15 cellular contexts compared by ENCODE assay signal in the genomic region with DNA sequence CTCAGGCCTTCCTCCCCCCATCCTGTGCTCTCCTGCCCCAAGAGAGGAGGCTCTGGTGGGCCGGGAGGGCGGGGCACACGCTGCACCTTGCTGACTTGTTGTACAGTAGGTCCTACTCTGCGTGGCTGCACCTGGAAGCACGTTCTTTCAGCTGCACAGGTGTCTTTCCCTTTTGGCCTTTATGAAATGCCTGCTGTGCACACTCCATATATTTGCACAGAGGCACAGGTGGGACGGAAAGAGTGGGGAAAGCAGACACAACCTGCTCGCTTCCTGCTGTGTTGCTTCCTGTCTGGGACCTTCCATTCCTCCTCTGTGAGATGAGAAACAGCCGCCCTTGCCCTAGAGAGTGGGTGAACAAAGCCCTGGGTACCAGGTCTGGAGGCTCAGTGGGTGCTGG. TPM values are rescaled to one million over a fixed set of nuclear protein-coding genes. Genes with fewer than 3 reads are reported as not detected.
DNase-seq lines count a peak whose midpoint lies in the region; ATAC-seq, FAIRE-seq and TF ChIP-seq lines count a peak whose summit lies in the region.
"Had no signal": no experiment of that assay in that cellular context is flagged by ENCODE, and none has a peak within 500 bp of the region (broad histone marks: within the 10 kb centered on the region; RNA-seq: fewer than 3 reads in every experiment).

No MANE protein-coding gene starts in this region.

- DNase-seq in COLO668 (lab: John Stamatoyannopoulos, UW; ENCODE audit: unreplicated experiment) = peak; percentile 88
- DNase-seq in Jurkat, Clone E6-1 (ENCODE audit: low read depth, low spot score) = peak; percentile 69
- DNase-seq in NCI-H510A (lab: John Stamatoyannopoulos, UW) = peak; percentile 91
- DNase-seq in astrocyte (ENCODE audit: low read depth) = no peak
- DNase-seq in GM13977 (ENCODE audit: low spot score) = no peak
- no peak for DNase-seq in UCSD-AML1 (lab: John Stamatoyannopoulos, UW; ENCODE audit: unreplicated experiment)
- no peak for DNase-seq in heart right ventricle
- DNase-seq: Caco-2; H9; NCI-H524 treated with DMSO at 0.1 percent for 48 hours; SIG-M5; stimulated activated CD4-positive, alpha-beta T cell treated with anti-CD3 and anti-CD28 coated beads, Interleukin-4, amount 100 ng/mL, for 24 hours had no signal

- no peaks in the 10 kb centered on the region for H3K9me3 Mint-ChIP-seq in astrocyte (ENCODE audit: unreplicated experiment)
- H3K9me3 Mint-ChIP-seq: H9 had no signal

- 87 to 88% methylated on average over 8 of the region's 8 CpGs for WGBS in heart right ventricle, 2 donors

- H3K9me3 ChIP-seq in astrocyte (ENCODE audit: insufficient read depth, low read depth, low read length) = no peaks in the 10 kb centered on the region
- H3K9me3 ChIP-seq in heart right ventricle = no peaks in the 10 kb centered on the region
- H3K9me3 ChIP-seq: Caco-2 had no signal

- H4K20me1 ChIP-seq in astrocyte (ENCODE audit: insufficient read depth, low read length) = peaks cover 23% of the 10 kb centered on the region

- H3K4me2 ChIP-seq in astrocyte (ENCODE audit: low read length) = peak overlapping the region; percentile 55

- H2AFZ ChIP-seq in astrocyte (ENCODE audit: low read depth, low read length) = no peak overlapping the region

- H3K4me1 ChIP-seq in astrocyte (ENCODE audit: insufficient read depth, low read length) (peaks cover 20% of the 10 kb centered on the region), heart right ventricle (peaks cover 0 to 24% (median 12%) of the 10 kb centered on the region in 9 donors)
- H3K4me1 ChIP-seq: Caco-2 had no signal

- no peak for FAIRE-seq in astrocyte (lab: Jason Lieb, UNC)
- FAIRE-seq: HepG2 had no signal

- H3K4me3 Mint-ChIP-seq in astrocyte (ENCODE audit: unreplicated experiment) = no peak overlapping the region
- H3K4me3 Mint-ChIP-seq: H9 had no signal

- in situ Hi-C loops in GM13977 (cut with MboI; ENCODE audit: low pct_unique_long_range_greater_than_20kb, low sequenced_read_pairs, unreplicated experiment) = no loop called here

- no peak overlapping the region for H3K27ac Mint-ChIP-seq in astrocyte (ENCODE audit: unreplicated experiment)

- no peak overlapping the region for H3K4me3 ChIP-seq in Jurkat, Clone E6-1 (ENCODE audit: low read length)
- H3K4me3 ChIP-seq in astrocyte (ENCODE audit: insufficient read depth, low read depth, low read length) (no peak overlapping the region), heart right ventricle (no peak overlapping the region)
- H3K4me3 ChIP-seq: coronary artery had no signal

- ATAC-seq in GM18502 (IDR thresholded peaks at IDR 0.05; ENCODE audit: poor library complexity, unreplicated experiment) (no peak), heart right ventricle (no peak)
- ATAC-seq: HepG2 had no signal

- TF ChIP-seq CTCF in astrocyte (IDR thresholded peaks at IDR 0.05; ENCODE audit: insufficient read depth, low read depth, low read length) = no peak
- TF ChIP-seq CTCF in GM13977 (IDR thresholded peaks at IDR 0.05; ENCODE audit: extremely low read depth, insufficient read depth, missing control alignments) = no peak
- no peak for TF ChIP-seq CTCF in heart right ventricle (IDR thresholded peaks at IDR 0.05)

- peaks cover 2% of the 10 kb centered on the region for H3K36me3 Mint-ChIP-seq in astrocyte (ENCODE audit: low read depth, unreplicated experiment)

- H3K36me3 ChIP-seq in astrocyte (ENCODE audit: insufficient read depth, low read length) = no peaks in the 10 kb centered on the region
- H3K36me3 ChIP-seq in heart right ventricle = peaks cover 0 to 13% (median 0%) of the 10 kb centered on the region in 9 donors

- H3K27ac ChIP-seq in astrocyte (ENCODE audit: low read depth, low read length) (no peak overlapping the region), heart right ventricle (no peak overlapping the region)
- H3K27ac ChIP-seq: coronary artery had no signal

- intact Hi-C loops in heart right ventricle (cut with DNase I) = no loop called here

- no peaks in the 10 kb centered on the region for H3K27me3 Mint-ChIP-seq in astrocyte (ENCODE audit: low read depth, unreplicated experiment)

- no peaks in the 10 kb centered on the region for H3K27me3 ChIP-seq in astrocyte (ENCODE audit: insufficient read depth, low read length)
- no peaks in the 10 kb centered on the region for H3K27me3 ChIP-seq in heart right ventricle

- H3K79me2 ChIP-seq in astrocyte (ENCODE audit: insufficient read depth, low read length) = peaks cover 42% of the 10 kb centered on the region

- H3K9ac ChIP-seq in astrocyte (ENCODE audit: low read length) = no peak overlapping the region

- peaks cover 23% of the 10 kb centered on the region for H3K4me1 Mint-ChIP-seq in astrocyte (ENCODE audit: low read depth, unreplicated experiment)

RNA-seq across cellular contexts. Expression of gene USP20, which starts 4.8 kb away (rescaled TPM):
- polyA plus RNA-seq in Jurkat, Clone E6-1 (2012; ENCODE audit: insufficient read depth, insufficient read length) = 46.8 TPM
- 24.1 and 24.9 TPM in 2 replicates for total RNA-seq in astrocyte
- 10 to 100 TPM; 10.9 to 16.8 (median 12.5) TPM for total RNA-seq in heart right ventricle
- polyA plus RNA-seq in heart right ventricle = 10 to 100 TPM; 11.0 to 14.7 TPM

RNA-seq across cellular contexts. Expression of gene C9orf78, which starts 4.9 kb away (rescaled TPM):
- 225 TPM for polyA plus RNA-seq in Jurkat, Clone E6-1 (2012; ENCODE audit: insufficient read depth, insufficient read length)
- total RNA-seq in astrocyte (37.8 and 38.0 TPM in 2 replicates), heart right ventricle (10 to 100 TPM; 25.7 to 34.6 (median 30.5) TPM)
- 10 to 100 TPM; 34.2 to 66.2 TPM for polyA plus RNA-seq in heart right ventricle

RNA-seq across cellular contexts. Expression of gene TOR1A, which starts 16.1 kb away (rescaled TPM):
- 51.3 TPM for polyA plus RNA-seq in Jurkat, Clone E6-1 (2012; ENCODE audit: insufficient read depth, insufficient read length)
- total RNA-seq in astrocyte (65.3 and 67.4 TPM in 2 replicates), heart right ventricle (10 to 100 TPM; 11.1 to 16.8 (median 13.3) TPM)
- 10 to 100 TPM; 10.9 to 19.8 TPM for polyA plus RNA-seq in heart right ventricle

RNA-seq across cellular contexts. Expression of gene TOR1B, which starts 37.0 kb away (rescaled TPM):
- polyA plus RNA-seq in Jurkat, Clone E6-1 (2012; ENCODE audit: insufficient read depth, insufficient read length) = 22.3 TPM
- total RNA-seq in astrocyte (31.6 and 39.4 TPM in 2 replicates), heart right ventricle (10 to 100 TPM in 7 of 10 donors, 1 to 10 TPM in 3; 6.9 to 13.8 (median 11.0) TPM)
- polyA plus RNA-seq in heart right ventricle = 10 to 100 TPM in 1 of 2 donors, 1 to 10 TPM in 1; 6.4 to 11.3 TPM

Comparison
In these comparisons a context has a peak if more than half of its experiments do, and no peak if none do; other contexts are left out.
1. DNase-seq: peak in COLO668 (single experiment), Jurkat, Clone E6-1 (single experiment) and NCI-H510A (single experiment); none in astrocyte (single experiment), GM13977 (single experiment), UCSD-AML1 (single experiment) and heart right ventricle (0 of 2).